ENCODE assay signal across 8 cellular contexts in genomic region chr4:74623041-74623440, GRCh38.
DNase-seq lines count a peak whose midpoint lies in the region; ATAC-seq and TF ChIP-seq lines count a peak whose summit lies in the region.

No MANE protein-coding gene starts in this region.

- TF ChIP-seq CTCF in GM13976 (IDR thresholded peaks at IDR 0.05; ENCODE audit: borderline replicate concordance, control extremely low read depth, extremely low read depth, insufficient read depth, missing control alignments) (no peak), cardiac fibroblast (IDR thresholded peaks at IDR 0.05; ENCODE audit: low read depth, low read length) (peak; percentile 49)

- ATAC-seq in HG02884 (IDR thresholded peaks at IDR 0.05; ENCODE audit: unreplicated experiment): peak; percentile 73

- in situ Hi-C loops in GM13976 (cut with MboI; ENCODE audit: low sequenced_read_pairs, unreplicated experiment): no loop called here

- no peak overlapping the region for H3K4me3 ChIP-seq in cardiac fibroblast (replicated peaks in 1 of 2; ENCODE audit: low read depth in 2 of 2, low read length in 2 of 2)

- DNase-seq in AG08395 (ENCODE audit: low spot score) (peak; percentile 11), GM13976 (ENCODE audit: low spot score) (peak; percentile 15), NCI-H69 (lab: John Stamatoyannopoulos, UW) (peak; percentile 11), cardiac fibroblast (ENCODE audit: low read depth in 2 of 2) (peak; percentile 64 to 87), myocyte (ENCODE audit: low read depth) (peak; percentile 47), NCI-H2107 treated with DMSO at 0.1 percent for 48 hours (lab: John Stamatoyannopoulos, UW; ENCODE audit: unreplicated experiment) (no peak), NCI-H2107 (lab: John Stamatoyannopoulos, UW) (no peak)

Comparison
In these comparisons a context has a peak if more than half of its experiments do, and no peak if none do; other contexts are left out.
1. DNase-seq: peak in AG08395 (single experiment), GM13976 (single experiment), NCI-H69 (single experiment), cardiac fibroblast (2 of 2) and myocyte (single experiment); none in NCI-H2107 treated with DMSO at 0.1 percent for 48 hours (single experiment) and NCI-H2107 (single experiment).